ENCODE assay signal across 1 cellular context in genomic region chr1:13523780-13524477, GRCh38.
TF ChIP-seq lines count a peak whose summit lies in the region.

No MANE protein-coding gene starts in this region.

TF ChIP-seq in HepG2, 621 proteins besides CTCF, POLR2A, EP300 and RAD21:
- TF ChIP-seq CREB1 (IDR thresholded peaks at IDR 0.05) (peak; percentile 60; the same call in 1 of the 2 replicates), CREB1 (CRISPR knock-in tag; IDR thresholded peaks at IDR 0.05) (no peak)
- TF ChIP-seq, protein P1, sequence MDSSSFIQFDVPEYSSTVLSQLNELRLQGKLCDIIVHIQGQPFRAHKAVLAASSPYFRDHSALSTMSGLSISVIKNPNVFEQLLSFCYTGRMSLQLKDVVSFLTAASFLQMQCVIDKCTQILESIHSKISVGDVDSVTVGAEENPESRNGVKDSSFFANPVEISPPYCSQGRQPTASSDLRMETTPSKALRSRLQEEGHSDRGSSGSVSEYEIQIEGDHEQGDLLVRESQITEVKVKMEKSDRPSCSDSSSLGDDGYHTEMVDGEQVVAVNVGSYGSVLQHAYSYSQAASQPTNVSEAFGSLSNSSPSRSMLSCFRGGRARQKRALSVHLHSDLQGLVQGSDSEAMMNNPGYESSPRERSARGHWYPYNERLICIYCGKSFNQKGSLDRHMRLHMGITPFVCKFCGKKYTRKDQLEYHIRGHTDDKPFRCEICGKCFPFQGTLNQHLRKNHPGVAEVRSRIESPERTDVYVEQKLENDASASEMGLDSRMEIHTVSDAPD (CRISPR knock-in tag; IDR thresholded peaks at IDR 0.05): no peak
